In genomic region chr10:47283101-47283630, GRCh38 we compare ENCODE assay signal across 14 cellular contexts. TPM values are rescaled to one million over a fixed set of nuclear protein-coding genes. Genes with fewer than 3 reads are reported as not detected.
DNase-seq lines count a peak whose midpoint lies in the region; ATAC-seq lines count a peak whose summit lies in the region.
"Had no signal": no experiment of that assay in that cellular context is flagged by ENCODE, and none has a peak within 500 bp of the region (broad histone marks: within the 10 kb centered on the region; RNA-seq: fewer than 3 reads in every experiment).

No MANE protein-coding gene starts in this region.

- H3K36me3 Mint-ChIP-seq in activated CD4-positive, alpha-beta T cell treated with anti-CD3 and anti-CD28 coated beads, Interleukin-2, amount 10 ng/mL, durations not matched to agents 7 days and 5 days (ENCODE audit: low read depth), result no peaks in the 10 kb centered on the region

- DNase-seq in activated CD4-positive, alpha-beta T cell treated with anti-CD3 and anti-CD28 coated beads, Interleukin-2, amount 10 ng/mL, durations not matched to agents 7 days and 5 days, result no peak
- DNase-seq in activated CD4-positive, alpha-beta T cell treated with anti-CD3 and anti-CD28 coated beads, Interleukin-2, amount 50 U/mL, for 4 hours, result no peak
- peak; percentile 52 for DNase-seq in activated effector memory CD4-positive, alpha-beta T cell treated with anti-CD3 and anti-CD28 coated beads, Interleukin-2, amount 50 U/mL, for 16 hours
- DNase-seq in activated effector memory CD4-positive, alpha-beta T cell treated with Interleukin-2 at 50 U/mL for 16 hours, result no peak
- DNase-seq in mesenteric fat pad (ENCODE audit: low spot score) (peak; percentile 80), sciatic nerve (ENCODE audit: low spot score) (peak; percentile 37), NCI-H446 treated with DMSO at 0.1 percent for 48 hours (lab: John Stamatoyannopoulos, UW) (no peak), T1000 (lab: John Stamatoyannopoulos, UW) (no peak)
- DNase-seq: AML-193; Caco-2; CD4-positive, alpha-beta T cell; HCEC 1CT had no signal

- H3K4me3 Mint-ChIP-seq in activated CD4-positive, alpha-beta T cell treated with anti-CD3 and anti-CD28 coated beads, Interleukin-2, amount 10 ng/mL, durations not matched to agents 7 days and 5 days, result no peak overlapping the region
- H3K4me3 Mint-ChIP-seq: CD4-positive, alpha-beta T cell; GM23338 had no signal

- CTCF ChIA-PET in activated CD4-positive, alpha-beta T cell treated with anti-CD3 and anti-CD28 coated beads, Interleukin-2, amount 10 ng/mL, durations not matched to agents 7 days and 5 days (lab: Charles Lee), result interaction anchor here (2.3 kb wide), 1 partner anchor 9 kb away, joined by 8 read pairs; no protein-coding TSS in a partner anchor

- no peaks in the 10 kb centered on the region for H3K27me3 Mint-ChIP-seq in activated CD4-positive, alpha-beta T cell treated with anti-CD3 and anti-CD28 coated beads, Interleukin-2, amount 10 ng/mL, durations not matched to agents 7 days and 5 days
- H3K27me3 Mint-ChIP-seq: CD4-positive, alpha-beta T cell had no signal

- H3K9me3 Mint-ChIP-seq in activated CD4-positive, alpha-beta T cell treated with anti-CD3 and anti-CD28 coated beads, Interleukin-2, amount 10 ng/mL, durations not matched to agents 7 days and 5 days, result no peaks in the 10 kb centered on the region
- H3K9me3 Mint-ChIP-seq: CD4-positive, alpha-beta T cell; GM23338 had no signal

- H3K27ac Mint-ChIP-seq in activated CD4-positive, alpha-beta T cell treated with anti-CD3 and anti-CD28 coated beads, Interleukin-2, amount 10 ng/mL, durations not matched to agents 7 days and 5 days, result peak overlapping the region; percentile 71
- H3K27ac Mint-ChIP-seq: CD4-positive, alpha-beta T cell; GM23338 had no signal

- POLR2A ChIA-PET in activated CD4-positive, alpha-beta T cell treated with anti-CD3 and anti-CD28 coated beads, Interleukin-2, amount 10 ng/mL, durations not matched to agents 7 days and 5 days (lab: Charles Lee), result no interaction called here

- ATAC-seq in sciatic nerve, result no peak
- ATAC-seq: A549, GM23338 had no signal

- H3K4me1 Mint-ChIP-seq in activated CD4-positive, alpha-beta T cell treated with anti-CD3 and anti-CD28 coated beads, Interleukin-2, amount 10 ng/mL, durations not matched to agents 7 days and 5 days, result peaks cover 42% of the 10 kb centered on the region

- intact Hi-C loops in sciatic nerve (cut with DNase I), result no loop called here

RNA-seq across cellular contexts. Expression of gene GDF10, which starts 16.8 kb away (rescaled TPM):
- total RNA-seq in activated CD4-positive, alpha-beta T cell treated with anti-CD3 and anti-CD28 coated beads, Interleukin-2, amount 10 ng/mL, durations not matched to agents 7 days and 5 days, result under 1 TPM in 1 of 2 experiments, not detected in 1; 0.08 TPM
- total RNA-seq in mesenteric fat pad, result 0.26 TPM
- total RNA-seq in sciatic nerve, result 14.4 TPM
- total RNA-seq: Caco-2 had no signal

RNA-seq across cellular contexts. Expression of gene GDF2, which starts 39.1 kb away (rescaled TPM):
- total RNA-seq in activated CD4-positive, alpha-beta T cell treated with anti-CD3 and anti-CD28 coated beads, Interleukin-2, amount 10 ng/mL, durations not matched to agents 7 days and 5 days, result not detected
- total RNA-seq in mesenteric fat pad (not detected), sciatic nerve (not detected)
- total RNA-seq: Caco-2; CD4-positive, alpha-beta T cell; GM23338 had no signal

Comparison
In these comparisons a context has a peak if more than half of its experiments do, and no peak if none do; other contexts are left out.
1. DNase-seq: peak in activated effector memory CD4-positive, alpha-beta T cell treated with anti-CD3 and anti-CD28 coated beads, Interleukin-2, amount 50 U/mL, for 16 hours (single experiment), mesenteric fat pad (single experiment) and sciatic nerve (single experiment); none in activated CD4-positive, alpha-beta T cell treated with anti-CD3 and anti-CD28 coated beads, Interleukin-2, amount 10 ng/mL, durations not matched to agents 7 days and 5 days (single experiment), activated CD4-positive, alpha-beta T cell treated with anti-CD3 and anti-CD28 coated beads, Interleukin-2, amount 50 U/mL, for 4 hours (0 of 2), activated effector memory CD4-positive, alpha-beta T cell treated with Interleukin-2 at 50 U/mL for 16 hours (single experiment), NCI-H446 treated with DMSO at 0.1 percent for 48 hours (single experiment) and T1000 (single experiment).
2. RNA of gene GDF10, which starts 16.8 kb away (total RNA-seq): 14.4 TPM in sciatic nerve (single experiment); 0.26 TPM in mesenteric fat pad (single experiment) and 0.08 TPM in activated CD4-positive, alpha-beta T cell treated with anti-CD3 and anti-CD28 coated beads, Interleukin-2, amount 10 ng/mL, durations not matched to agents 7 days and 5 days; every median in the first group is over 10 times any median in the second.